8 cellular contexts compared by ENCODE assay signal in genomic region chr9:105656131-105656921, GRCh38. TPM values are rescaled to one million over a fixed set of nuclear protein-coding genes. Genes with fewer than 3 reads are reported as not detected.
DNase-seq lines count a peak whose midpoint lies in the region; ATAC-seq and TF ChIP-seq lines count a peak whose summit lies in the region.

No MANE protein-coding gene starts in this region.

- H3K4me3 ChIP-seq in heart left ventricle = peak overlapping the region; percentile 39 to 65 (median 58)
- H3K4me3 ChIP-seq in prostate gland = peak overlapping the region; percentile 36 to 42

- H3K27me3 ChIP-seq in heart left ventricle = peaks cover 0 to 26% (median 2%) of the 10 kb centered on the region in 9 donors
- H3K27me3 ChIP-seq in prostate gland (replicated peaks; ENCODE audit: insufficient read depth) = no peaks in the 10 kb centered on the region

- H3K4me1 Mint-ChIP-seq in activated T-cell treated with anti-CD3 and anti-CD28 coated beads, Interleukin-2, amount 50 U/mL, for 72 hours (ENCODE audit: low read depth) = peaks cover 9% of the 10 kb centered on the region

- peaks cover 38% of the 10 kb centered on the region for H3K27me3 Mint-ChIP-seq in activated T-cell treated with anti-CD3 and anti-CD28 coated beads, Interleukin-2, amount 50 U/mL, for 72 hours (ENCODE audit: low read depth)

- no peak overlapping the region for H3K27ac Mint-ChIP-seq in activated T-cell treated with anti-CD3 and anti-CD28 coated beads, Interleukin-2, amount 50 U/mL, for 72 hours

- in situ Hi-C loops in KBM-7 (cut with MboI; ENCODE audit: low pct_unique_long_range_greater_than_20kb, low sequenced_read_pairs) = no loop called here

- H3K9me3 ChIP-seq in heart left ventricle (no peaks in the 10 kb centered on the region), prostate gland (no peaks in the 10 kb centered on the region)

- TF ChIP-seq CTCF in heart left ventricle (IDR thresholded peaks at IDR 0.05) = peak; percentile 8 to 61 (median 44)
- peak in 1 of 4 experiments; percentile 18 for TF ChIP-seq CTCF in prostate gland (IDR thresholded peaks at IDR 0.05)

- H3K27ac ChIP-seq in heart left ventricle (no peak overlapping the region), prostate gland (no peak overlapping the region)

- H3K36me3 ChIP-seq in heart left ventricle = no peaks in the 10 kb centered on the region
- no peaks in the 10 kb centered on the region for H3K36me3 ChIP-seq in prostate gland

- intact Hi-C loops in heart left ventricle (cut with DNase I) (loop anchor here in 9 of 10 donors (1.0 to 10.0 kb wide), 6 partner anchors 36 to 64 kb away; partner anchors contain the start of gene TMEM38B (in 1 of the 9)), prostate gland (cut with DNase I) (loop anchor here (10.0 kb wide), 1 partner anchor 58 kb away; no protein-coding TSS in a partner anchor)

- ATAC-seq in GM19467 (IDR thresholded peaks at IDR 0.05; ENCODE audit: unreplicated experiment) = peak; percentile 51
- ATAC-seq in activated T-cell treated with anti-CD3 and anti-CD28 coated beads, Interleukin-2, amount 50 U/mL, for 72 hours (replicated peaks in 1 of 2) = peak; percentile 80 to 82
- ATAC-seq in heart left ventricle = peak; percentile 49 to 94 (median 84)
- no peak for ATAC-seq in HG03378 (IDR thresholded peaks at IDR 0.05; ENCODE audit: unreplicated experiment)

- 1 to 6% (median 1%) methylated on average over 43 to 75 of the region's 75 CpGs for WGBS in heart left ventricle, 4 donors
- WGBS in prostate gland = 1% methylated on average over 74 of the region's 75 CpGs

- H3K9me3 Mint-ChIP-seq in activated T-cell treated with anti-CD3 and anti-CD28 coated beads, Interleukin-2, amount 50 U/mL, for 72 hours = no peaks in the 10 kb centered on the region

- TF ChIP-seq POLR2A in heart left ventricle (IDR thresholded peaks at IDR 0.05) (no peak), prostate gland (IDR thresholded peaks at IDR 0.05) (no peak)

- H3K4me3 Mint-ChIP-seq in activated T-cell treated with anti-CD3 and anti-CD28 coated beads, Interleukin-2, amount 50 U/mL, for 72 hours = peak overlapping the region; percentile 86

- H3K4me1 ChIP-seq in heart left ventricle = peaks cover 0 to 15% (median 5%) of the 10 kb centered on the region in 12 donors
- no peaks in the 10 kb centered on the region for H3K4me1 ChIP-seq in prostate gland (replicated peaks)

- peaks cover 0 to 2% of the 10 kb centered on the region in 2 donors for H3K36me3 Mint-ChIP-seq in activated T-cell treated with anti-CD3 and anti-CD28 coated beads, Interleukin-2, amount 50 U/mL, for 72 hours (ENCODE audit: insufficient read depth in 2 of 2)

- DNase-seq in DMS153 (lab: John Stamatoyannopoulos, UW) = peak; percentile 17
- peak; percentile 50 for DNase-seq in KBM-7
- DNase-seq in activated T-cell treated with anti-CD3 and anti-CD28 coated beads, Interleukin-2, amount 50 U/mL, for 72 hours = peak; percentile 27 to 36
- DNase-seq in heart left ventricle = peak; percentile 8 to 70 (median 28)
- peak; percentile 9 for DNase-seq in prostate gland (ENCODE audit: low spot score)
- DNase-seq in DMS114 treated with DMSO at 0.1 percent for 48 hours (lab: John Stamatoyannopoulos, UW; ENCODE audit: unreplicated experiment) = no peak

RNA-seq across cellular contexts. Expression of gene TAL2, which starts 5.9 kb away (rescaled TPM):
- total RNA-seq in activated T-cell treated with anti-CD3 and anti-CD28 coated beads, Interleukin-2, amount 50 U/mL, for 72 hours = not detected
- total RNA-seq in heart left ventricle (not detected), prostate gland (not detected)
- polyA plus RNA-seq in heart left ventricle = under 1 TPM in 1 of 2 donors, not detected in 1; 0.46 TPM

RNA-seq across cellular contexts. Expression of gene TMEM38B, which starts 38.0 kb away (rescaled TPM):
- 10 to 100 TPM; 13.6 to 17.9 TPM for total RNA-seq in activated T-cell treated with anti-CD3 and anti-CD28 coated beads, Interleukin-2, amount 50 U/mL, for 72 hours
- 10 to 100 TPM; 39.9 to 66.9 (median 52.0) TPM for total RNA-seq in heart left ventricle
- 10 to 100 TPM; 17.2 to 32.1 TPM for polyA plus RNA-seq in heart left ventricle
- total RNA-seq in prostate gland = 10 to 100 TPM; 14.4 to 14.9 TPM
